Comparison of ENCODE assay signal across 20 cellular contexts in the genomic region with DNA sequence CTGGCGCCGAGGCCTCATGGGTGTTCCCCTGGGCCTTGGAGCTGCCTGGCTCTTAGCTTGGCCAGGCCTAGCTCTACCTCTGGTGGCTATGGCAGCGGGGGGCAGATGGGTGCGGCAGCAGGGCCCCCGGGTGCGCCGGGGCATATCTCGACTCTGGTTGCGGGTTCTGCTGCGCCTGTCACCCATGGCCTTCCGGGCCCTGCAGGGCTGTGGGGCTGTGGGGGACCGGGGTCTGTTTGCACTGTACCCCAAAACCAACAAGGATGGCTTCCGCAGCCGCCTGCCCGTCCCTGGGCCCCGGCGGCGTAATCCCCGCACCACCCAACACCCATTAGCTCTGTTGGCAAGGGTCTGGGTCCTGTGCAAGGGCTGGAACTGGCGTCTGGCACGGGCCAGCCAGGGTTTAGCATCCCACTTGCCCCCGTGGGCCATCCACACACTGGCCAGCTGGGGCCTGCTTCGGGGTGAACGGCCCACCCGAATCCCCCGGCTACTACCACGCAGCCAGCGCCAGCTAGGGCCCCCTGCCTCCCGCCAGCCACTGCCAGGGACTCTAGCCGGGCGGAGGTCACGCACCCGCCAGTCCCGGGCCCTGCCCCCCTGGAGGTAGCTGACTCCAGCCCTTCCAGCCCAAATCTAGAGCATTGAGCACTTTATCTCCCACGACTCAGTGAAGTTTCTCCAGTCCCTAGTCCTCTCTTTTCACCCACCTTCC. TPM values are rescaled to one million over a fixed set of nuclear protein-coding genes. Genes with fewer than 3 reads are reported as not detected.
DNase-seq lines count a peak whose midpoint lies in the region; ATAC-seq and TF ChIP-seq lines count a peak whose summit lies in the region.
"Had no signal": no experiment of that assay in that cellular context is flagged by ENCODE, and none has a peak within 500 bp of the region (broad histone marks: within the 10 kb centered on the region; RNA-seq: fewer than 3 reads in every experiment).

No MANE protein-coding gene starts in this region.

- TF ChIP-seq CTCF in right atrium auricular region (IDR thresholded peaks at IDR 0.05) (no peak), endothelial cell (IDR thresholded peaks at IDR 0.05; ENCODE audit: unreplicated experiment) (no peak), neural progenitor cell (IDR thresholded peaks at IDR 0.05) (no peak)

- peak overlapping the region; percentile 39 for H3K4me3 Mint-ChIP-seq in endothelial cell (ENCODE audit: unreplicated experiment)
- no peak overlapping the region for H3K4me3 Mint-ChIP-seq in neural progenitor cell
- H3K4me3 Mint-ChIP-seq: B cell, GM23338 had no signal

- no peaks in the 10 kb centered on the region for H3K27me3 ChIP-seq in right atrium auricular region
- H3K27me3 ChIP-seq in neural progenitor cell = no peaks in the 10 kb centered on the region

- H3K9me3 Mint-ChIP-seq in endothelial cell (ENCODE audit: unreplicated experiment) (no peaks in the 10 kb centered on the region), neural progenitor cell (no peaks in the 10 kb centered on the region)
- H3K9me3 Mint-ChIP-seq: CD4-positive, alpha-beta memory T cell; GM23338 had no signal

- peak overlapping the region; percentile 5 for H3K27ac Mint-ChIP-seq in endothelial cell (ENCODE audit: unreplicated experiment)
- peak overlapping the region; percentile 9 for H3K27ac Mint-ChIP-seq in neural progenitor cell
- H3K27ac Mint-ChIP-seq: B cell, GM23338 had no signal

- H3K4me2 ChIP-seq in neural progenitor cell = no peak overlapping the region
- H3K4me2 ChIP-seq: GM23338 had no signal

- H3K79me2 ChIP-seq in neural progenitor cell (ENCODE audit: low read depth) = no peaks in the 10 kb centered on the region

- no peaks in the 10 kb centered on the region for H3F3A ChIP-seq in neural progenitor cell (ENCODE audit: low read depth)

- H3K9me3 ChIP-seq in right atrium auricular region (no peaks in the 10 kb centered on the region), neural progenitor cell (ENCODE audit: low read depth) (no peaks in the 10 kb centered on the region)

- H3K4me1 Mint-ChIP-seq in endothelial cell (ENCODE audit: unreplicated experiment) (peaks cover 47% of the 10 kb centered on the region), neural progenitor cell (peaks cover 7% of the 10 kb centered on the region)
- H3K4me1 Mint-ChIP-seq: B cell, GM23338 had no signal

- H3K27ac ChIP-seq in right atrium auricular region (no peak overlapping the region), neural progenitor cell (no peak overlapping the region)

- no peak for TF ChIP-seq POLR2A in erythroblast (IDR thresholded peaks at IDR 0.05; ENCODE audit: low read length)

- no peak overlapping the region for H3K9ac ChIP-seq in neural progenitor cell

- ATAC-seq in Right ventricle myocardium inferior (no peak), GM18520 (IDR thresholded peaks at IDR 0.05; ENCODE audit: unreplicated experiment) (no peak), HG02571 (IDR thresholded peaks at IDR 0.05; ENCODE audit: unreplicated experiment) (no peak), HG02623 (IDR thresholded peaks at IDR 0.05; ENCODE audit: unreplicated experiment) (no peak)
- ATAC-seq: GM23338, HCT116, Panc1 had no signal

- H3K4me1 ChIP-seq in right atrium auricular region (peaks cover 0 to 3% of the 10 kb centered on the region in 2 donors), neural progenitor cell (no peaks in the 10 kb centered on the region)

- H3K36me3 Mint-ChIP-seq in endothelial cell (ENCODE audit: low read depth, unreplicated experiment) = peaks cover 73% of the 10 kb centered on the region
- H3K36me3 Mint-ChIP-seq in neural progenitor cell = peaks cover 35% of the 10 kb centered on the region

- H3K36me3 ChIP-seq in right atrium auricular region (peaks cover 92% of the 10 kb centered on the region), neural progenitor cell (no peaks in the 10 kb centered on the region)

- intact Hi-C loops in Right ventricle myocardium inferior (cut with DNase I) = no loop called here

- no peak overlapping the region for H2AFZ ChIP-seq in neural progenitor cell (replicated peaks)
- H2AFZ ChIP-seq: GM23338 had no signal

- H4K20me1 ChIP-seq in neural progenitor cell (ENCODE audit: low read depth) = no peaks in the 10 kb centered on the region

- H3K4me3 ChIP-seq in right atrium auricular region (no peak overlapping the region), neural progenitor cell (no peak overlapping the region)
- H3K4me3 ChIP-seq: GM23338 had no signal

- DNase-seq in Right ventricle myocardium inferior (ENCODE audit: missing footprints) (peak; percentile 41), right atrium auricular region (ENCODE audit: low spot score) (no peak), endothelial cell (ENCODE audit: low spot score) (no peak), neural progenitor cell (ENCODE audit: low spot score) (no peak), erythroblast (lab: John Stamatoyannopoulos, UW) (no peak)
- DNase-seq: CD4-positive, alpha-beta memory T cell; GF-D8; KBM-7; NCI-H1105 treated with DMSO at 0.1 percent for 48 hours; NCI-H1694; NCI-H2081 treated with DMSO at 0.1 percent for 48 hours; NCI-H446 treated with DMSO at 0.1 percent for 48 hours; NCI-H69 had no signal

- H3K27me3 Mint-ChIP-seq in endothelial cell (ENCODE audit: unreplicated experiment) (peaks cover 31% of the 10 kb centered on the region), neural progenitor cell (ENCODE audit: insufficient read depth, low read depth) (peaks cover 4% of the 10 kb centered on the region)
- H3K27me3 Mint-ChIP-seq: B cell; CD4-positive, alpha-beta memory T cell had no signal

RNA-seq across cellular contexts. Expression of a gene that starts 7.9 kb away (rescaled TPM):
- total RNA-seq in Right ventricle myocardium inferior (20.2 TPM), right atrium auricular region (10 to 100 TPM; 10.3 to 11.4 TPM), endothelial cell (ENCODE audit: unreplicated experiment) (5.2 TPM), neural progenitor cell (ENCODE audit: low replicate concordance) (4.7 and 14.1 TPM in 2 replicates)

RNA-seq across cellular contexts. Expression of a gene that starts 8.5 kb away (rescaled TPM):
- total RNA-seq in Right ventricle myocardium inferior (32.4 TPM), right atrium auricular region (100 to 1,000 TPM in 1 of 2 donors, 10 to 100 TPM in 1; 33.4 to 117 TPM), endothelial cell (ENCODE audit: unreplicated experiment) (94.4 TPM), neural progenitor cell (ENCODE audit: low replicate concordance) (104 and 129 TPM in 2 replicates)

RNA-seq across cellular contexts. Expression of a gene that starts 13.9 kb away (rescaled TPM):
- 32.7 TPM for total RNA-seq in Right ventricle myocardium inferior
- total RNA-seq in right atrium auricular region = 10 to 100 TPM; 29.1 to 36.7 TPM
- total RNA-seq in endothelial cell (ENCODE audit: unreplicated experiment) = 178 TPM
- 13.8 and 49.9 TPM in 2 replicates for total RNA-seq in neural progenitor cell (ENCODE audit: low replicate concordance)

RNA-seq across cellular contexts. Expression of a gene that starts 23.3 kb away (rescaled TPM):
- total RNA-seq in Right ventricle myocardium inferior (0.35 TPM), right atrium auricular region (not detected), endothelial cell (ENCODE audit: unreplicated experiment) (7.4 TPM), neural progenitor cell (ENCODE audit: low replicate concordance) (3.1 and 8.1 TPM in 2 replicates)
- total RNA-seq: B cell had no signal

RNA-seq across cellular contexts. Expression of a gene that starts 25.6 kb away (rescaled TPM):
- total RNA-seq in Right ventricle myocardium inferior = 74.4 TPM
- 100 to 1,000 TPM; 100 to 107 TPM for total RNA-seq in right atrium auricular region
- 217 TPM for total RNA-seq in endothelial cell (ENCODE audit: unreplicated experiment)
- 50.7 and 123 TPM in 2 replicates for total RNA-seq in neural progenitor cell (ENCODE audit: low replicate concordance)
